10 cellular contexts compared by ENCODE assay signal in genomic region chr3:108292905-108293328, GRCh38. TPM values are rescaled to one million over a fixed set of nuclear protein-coding genes. Genes with fewer than 3 reads are reported as not detected.
DNase-seq lines count a peak whose midpoint lies in the region; ATAC-seq and TF ChIP-seq lines count a peak whose summit lies in the region.
"Had no signal": no experiment of that assay in that cellular context is flagged by ENCODE, and none has a peak within 500 bp of the region (broad histone marks: within the 10 kb centered on the region; RNA-seq: fewer than 3 reads in every experiment).

No MANE protein-coding gene starts in this region.

- H3K4me3 Mint-ChIP-seq in Calu3 (ENCODE audit: low read depth, unreplicated experiment): no peak overlapping the region

- H2AFZ ChIP-seq in hepatocyte: no peak overlapping the region

- TF ChIP-seq CTCF in hepatocyte (IDR thresholded peaks at IDR 0.05; ENCODE audit: poor library complexity) (no peak), Calu3 (IDR thresholded peaks at IDR 0.05; ENCODE audit: unreplicated experiment) (no peak)

- H3K79me2 ChIP-seq in hepatocyte: no peaks in the 10 kb centered on the region

- peak overlapping the region; percentile 33 for H3K27ac ChIP-seq in hepatocyte
- H3K27ac ChIP-seq: SK-N-MC had no signal

- no peaks in the 10 kb centered on the region for H3K27me3 ChIP-seq in hepatocyte

- CTCF ChIA-PET in Calu3 (lab: Charles Lee): no interaction called here

- no peak overlapping the region for H3K4me2 ChIP-seq in hepatocyte

- intact Hi-C loops in Calu3 (cut with micrococcal nuclease; ENCODE audit: unreplicated experiment): no loop called here

- no peak for DNase-seq in hepatocyte (ENCODE audit: low spot score)
- no peak for DNase-seq in Calu3
- no peak for DNase-seq in medulla oblongata (ENCODE audit: extremely low spot score)
- no peak for DNase-seq in NCI-H2196 (lab: John Stamatoyannopoulos, UW; ENCODE audit: unreplicated experiment)
- DNase-seq: stimulated activated CD4-positive, alpha-beta T cell treated with anti-CD3 and anti-CD28 coated beads, Interleukin-2, amount 100 ng/mL, for 48 hours had no signal

- H3K27ac Mint-ChIP-seq in Calu3 (ENCODE audit: unreplicated experiment): no peak overlapping the region

- H3K4me1 Mint-ChIP-seq in Calu3 (ENCODE audit: low read depth, unreplicated experiment): peaks cover 23% of the 10 kb centered on the region

- no peaks in the 10 kb centered on the region for H4K20me1 ChIP-seq in hepatocyte (ENCODE audit: insufficient read depth, poor library complexity, severe bottlenecking)

- H3K9me3 Mint-ChIP-seq in Calu3 (ENCODE audit: low read depth, unreplicated experiment): peaks cover 4% of the 10 kb centered on the region

- no peaks in the 10 kb centered on the region for H3K36me3 Mint-ChIP-seq in Calu3 (ENCODE audit: insufficient read depth, unreplicated experiment)

- H3K36me3 ChIP-seq in hepatocyte (replicated peaks; ENCODE audit: insufficient read depth, low read depth): no peaks in the 10 kb centered on the region

- ATAC-seq in GM18858 (IDR thresholded peaks at IDR 0.05; ENCODE audit: unreplicated experiment): peak; percentile 79
- ATAC-seq in GM21576 (IDR thresholded peaks at IDR 0.05; ENCODE audit: unreplicated experiment): peak; percentile 86
- ATAC-seq in HG03565 (IDR thresholded peaks at IDR 0.05; ENCODE audit: unreplicated experiment): peak; percentile 70

- H3K27me3 Mint-ChIP-seq in Calu3 (ENCODE audit: unreplicated experiment): no peaks in the 10 kb centered on the region

- peaks cover 3% of the 10 kb centered on the region for H3K4me1 ChIP-seq in hepatocyte (ENCODE audit: insufficient read depth)

- no peaks in the 10 kb centered on the region for H3K9me2 ChIP-seq in hepatocyte (replicated peaks; ENCODE audit: insufficient read depth)

- no TSS peak for BruUV-seq in Calu3 (replicated peaks; lab: Mats Ljungman, UMichigan)

- no peaks in the 10 kb centered on the region for H3K9me3 ChIP-seq in hepatocyte (ENCODE audit: low read depth)

- H3K4me3 ChIP-seq in hepatocyte: no peak overlapping the region
- H3K4me3 ChIP-seq: SK-N-MC had no signal

RNA-seq across cellular contexts. Expression of gene HHLA2, which starts 3.4 kb away (rescaled TPM):
- total RNA-seq in hepatocyte: 21.8 and 24.1 TPM in 2 replicates
- 6.1 TPM in 2 replicates for polyA plus RNA-seq in hepatocyte
- total RNA-seq in Calu3 (2022): 5.8 and 7.2 TPM in 2 replicates
- total RNA-seq: bronchial epithelial cell had no signal
